12 cellular contexts compared by ENCODE assay signal in the genomic region with DNA sequence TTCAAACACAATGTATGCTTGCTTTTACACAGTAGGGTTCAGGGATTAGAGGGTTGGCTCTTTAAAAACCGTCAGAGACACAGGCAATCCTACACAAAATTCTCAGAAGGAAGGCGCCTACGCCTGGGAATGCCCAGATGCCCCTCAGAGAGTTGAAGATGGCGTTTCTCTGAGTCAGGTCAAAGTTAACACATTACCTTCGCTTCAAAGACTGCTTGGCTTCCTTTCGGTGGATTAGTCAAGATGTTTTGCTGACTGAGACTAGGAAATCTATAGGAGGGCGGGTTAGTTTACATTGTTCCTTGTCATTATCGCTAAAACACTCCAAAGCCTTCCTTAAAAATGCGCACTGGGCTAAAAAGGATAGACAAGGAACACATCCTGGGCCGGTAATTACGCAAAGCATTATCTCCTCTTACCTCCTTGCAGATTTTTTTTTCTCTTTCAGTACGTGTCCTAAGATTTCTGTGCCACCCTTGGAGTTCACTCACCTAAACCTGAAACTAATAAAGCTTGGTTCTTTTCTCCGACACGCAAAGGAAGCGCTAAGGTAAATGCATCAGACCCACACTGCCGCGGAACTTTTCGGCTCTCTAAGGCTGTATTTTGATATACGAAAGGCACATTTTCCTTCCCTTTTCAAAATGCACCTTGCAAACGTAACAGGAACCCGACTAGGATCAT. TPM values are rescaled to one million over a fixed set of nuclear protein-coding genes. Genes with fewer than 3 reads are reported as not detected.
DNase-seq lines count a peak whose midpoint lies in the region; ATAC-seq, FAIRE-seq and TF ChIP-seq lines count a peak whose summit lies in the region.
"Had no signal": no experiment of that assay in that cellular context is flagged by ENCODE, and none has a peak within 500 bp of the region (broad histone marks: within the 10 kb centered on the region; RNA-seq: fewer than 3 reads in every experiment).

No MANE protein-coding gene starts in this region.

- CTCF ChIA-PET in naive thymus-derived CD4-positive, alpha-beta T cell (lab: Charles Lee), result no interaction called here

- H3K27me3 ChIP-seq in HUES48 (ENCODE audit: control insufficient read depth, insufficient read depth, low read length) (peaks cover 39% of the 10 kb centered on the region), left lung (peaks cover 0 to 46% of the 10 kb centered on the region in 2 donors), skeletal muscle satellite cell (ENCODE audit: control insufficient read depth, insufficient read depth, low read length) (peaks cover 47% of the 10 kb centered on the region)
- peaks cover 0 to 7% of the 10 kb centered on the region in 2 donors for H3K27me3 ChIP-seq in naive thymus-derived CD4-positive, alpha-beta T cell (ENCODE audit: control insufficient read depth in 2 of 2, insufficient read depth in 2 of 2, low read length in 2 of 2)

- H3K9me3 ChIP-seq in HUES48 (ENCODE audit: control insufficient read depth, insufficient read depth, low read length), result no peaks in the 10 kb centered on the region
- no peaks in the 10 kb centered on the region for H3K9me3 ChIP-seq in left lung
- H3K9me3 ChIP-seq in skeletal muscle satellite cell (replicated peaks; ENCODE audit: low read length), result no peaks in the 10 kb centered on the region
- no peaks in the 10 kb centered on the region for H3K9me3 ChIP-seq in naive thymus-derived CD4-positive, alpha-beta T cell (ENCODE audit: control insufficient read depth in 2 of 3, low read length in 3 of 3)

- no peak for DNase-seq in coronary artery (ENCODE audit: low spot score)
- no peak for DNase-seq in left lung
- DNase-seq in GM12892 (ENCODE audit: insufficient read length), result no peak
- DNase-seq in naive thymus-derived CD4-positive, alpha-beta T cell, result no peak
- no peak for DNase-seq in activated CD4-positive, alpha-beta T cell treated with anti-CD3 and anti-CD28 coated beads for 4 hours
- no peak for DNase-seq in urothelium cell line (ENCODE audit: low spot score)

- POLR2A ChIA-PET in naive thymus-derived CD4-positive, alpha-beta T cell (lab: Charles Lee), result no interaction called here

- H3K9me3 Mint-ChIP-seq in naive thymus-derived CD4-positive, alpha-beta T cell, result peaks cover 0 to 7% (median 0%) of the 10 kb centered on the region in 11 donors
- H3K9me3 Mint-ChIP-seq: activated naive CD4-positive, alpha-beta T cell treated with anti-CD3 and anti-CD28 coated beads, Interleukin-2, amount 50 U/mL, for 24 hours had no signal

- H3K4me3 Mint-ChIP-seq in naive thymus-derived CD4-positive, alpha-beta T cell, result peak overlapping the region in 1 of 10 donors; percentile 4
- H3K4me3 Mint-ChIP-seq: activated naive CD4-positive, alpha-beta T cell treated with anti-CD3 and anti-CD28 coated beads, Interleukin-2, amount 50 U/mL, for 24 hours had no signal

- ATAC-seq in left lung, result peak; percentile 30
- no peak for ATAC-seq in naive thymus-derived CD4-positive, alpha-beta T cell

- no peaks in the 10 kb centered on the region for H3K36me3 Mint-ChIP-seq in naive thymus-derived CD4-positive, alpha-beta T cell
- H3K36me3 Mint-ChIP-seq: activated naive CD4-positive, alpha-beta T cell treated with anti-CD3 and anti-CD28 coated beads, Interleukin-2, amount 50 U/mL, for 24 hours; CD4-positive, alpha-beta memory T cell had no signal

- peak overlapping the region; percentile 59 for H3K27ac ChIP-seq in HUES48 (ENCODE audit: low read depth, low read length)
- H3K27ac ChIP-seq in coronary artery, result no peak overlapping the region
- peak overlapping the region; percentile 26 to 57 for H3K27ac ChIP-seq in left lung
- H3K27ac ChIP-seq in naive thymus-derived CD4-positive, alpha-beta T cell (ENCODE audit: low read depth, low read length), result no peak overlapping the region
- H3K27ac ChIP-seq: VCaP had no signal

- peaks cover 36 to 46% (median 42%) of the 10 kb centered on the region in 5 donors for H3K27me3 Mint-ChIP-seq in naive thymus-derived CD4-positive, alpha-beta T cell

- peak overlapping the region; percentile 48 for H3K9ac ChIP-seq in HUES48 (ENCODE audit: low read depth, low read length)
- H3K9ac ChIP-seq in skeletal muscle satellite cell (ENCODE audit: low read depth, low read length), result no peak overlapping the region

- H3K4me1 ChIP-seq in HUES48 (ENCODE audit: control insufficient read depth, insufficient read depth, low read length), result peaks cover 21% of the 10 kb centered on the region
- no peaks in the 10 kb centered on the region for H3K4me1 ChIP-seq in left lung
- no peaks in the 10 kb centered on the region for H3K4me1 ChIP-seq in skeletal muscle satellite cell (ENCODE audit: control insufficient read depth, insufficient read depth, low read length)
- H3K4me1 ChIP-seq in naive thymus-derived CD4-positive, alpha-beta T cell (ENCODE audit: control insufficient read depth in 2 of 2, insufficient read depth in 2 of 2, low read length in 2 of 2), result no peaks in the 10 kb centered on the region

- intact Hi-C loops in left lung (cut with DNase I), result no loop called here
- intact Hi-C loops in naive thymus-derived CD4-positive, alpha-beta T cell (cut with micrococcal nuclease), result no loop called here

- H3K27ac Mint-ChIP-seq in naive thymus-derived CD4-positive, alpha-beta T cell, result no peak overlapping the region
- H3K27ac Mint-ChIP-seq: activated naive CD4-positive, alpha-beta T cell treated with anti-CD3 and anti-CD28 coated beads, Interleukin-2, amount 50 U/mL, for 24 hours; CD4-positive, alpha-beta memory T cell had no signal

- TF ChIP-seq POLR2A in GM12892 (IDR thresholded peaks at IDR 0.05; ENCODE audit: low read depth, low read length), result no peak

- peak overlapping the region; percentile 88 for H3K4me3 ChIP-seq in HUES48 (ENCODE audit: low read depth, low read length)
- H3K4me3 ChIP-seq in coronary artery, result peak overlapping the region; percentile 64
- peak overlapping the region; percentile 28 to 40 for H3K4me3 ChIP-seq in left lung
- H3K4me3 ChIP-seq in skeletal muscle satellite cell (ENCODE audit: low read length), result peak overlapping the region; percentile 53
- H3K4me3 ChIP-seq in naive thymus-derived CD4-positive, alpha-beta T cell (ENCODE audit: low read length), result no peak overlapping the region

- H3K4me1 Mint-ChIP-seq in naive thymus-derived CD4-positive, alpha-beta T cell, result peaks cover 0 to 4% (median 0%) of the 10 kb centered on the region in 7 donors
- H3K4me1 Mint-ChIP-seq: activated naive CD4-positive, alpha-beta T cell treated with anti-CD3 and anti-CD28 coated beads, Interleukin-2, amount 50 U/mL, for 24 hours had no signal

- H3K36me3 ChIP-seq in HUES48 (ENCODE audit: control insufficient read depth, insufficient read depth, low read length), result no peaks in the 10 kb centered on the region
- no peaks in the 10 kb centered on the region for H3K36me3 ChIP-seq in left lung
- H3K36me3 ChIP-seq in skeletal muscle satellite cell (ENCODE audit: insufficient read depth, low read length), result no peaks in the 10 kb centered on the region
- H3K36me3 ChIP-seq in naive thymus-derived CD4-positive, alpha-beta T cell (ENCODE audit: control insufficient read depth in 2 of 3, insufficient read depth in 3 of 3, low read length in 3 of 3), result no peaks in the 10 kb centered on the region

- peak overlapping the region; percentile 72 for H3K4me2 ChIP-seq in skeletal muscle satellite cell (ENCODE audit: low read length)

- TF ChIP-seq CTCF in coronary artery (IDR thresholded peaks at IDR 0.05) (no peak), left lung (IDR thresholded peaks at IDR 0.05) (no peak)

- FAIRE-seq in GM12892 (lab: Jason Lieb, UNC) (no peak), urothelium cell line (lab: Jason Lieb, UNC) (no peak)

RNA-seq across cellular contexts. Expression of a gene that starts 0.9 kb away (rescaled TPM):
- total RNA-seq in left lung, result 10 to 100 TPM; 15.4 to 20.3 TPM
- not detected in 2 replicates for total RNA-seq in skeletal muscle satellite cell (2012; rRNA removed)
- 0.21 TPM for polyA plus RNA-seq in GM12892 (2012; ENCODE audit: missing spikeins)
- not detected for total RNA-seq in naive thymus-derived CD4-positive, alpha-beta T cell
- polyA plus RNA-seq in naive thymus-derived CD4-positive, alpha-beta T cell, result not detected
- total RNA-seq: CD4-positive, alpha-beta memory T cell had no signal
- polyA plus RNA-seq: CD4-positive, alpha-beta memory T cell had no signal

RNA-seq across cellular contexts. Expression of a gene that starts 51.6 kb away (rescaled TPM):
- total RNA-seq in left lung, result under 1 TPM in 1 of 2 donors, not detected in 1; 0.39 TPM
- total RNA-seq in skeletal muscle satellite cell (2012; rRNA removed), result not detected in 2 replicates
- polyA plus RNA-seq in GM12892 (2012; ENCODE audit: missing spikeins), result not detected
- total RNA-seq in naive thymus-derived CD4-positive, alpha-beta T cell, result not detected
- not detected for polyA plus RNA-seq in naive thymus-derived CD4-positive, alpha-beta T cell
- total RNA-seq: CD4-positive, alpha-beta memory T cell; M059J had no signal
- polyA plus RNA-seq: CD4-positive, alpha-beta memory T cell had no signal

Comparison
In these comparisons a context has a peak if more than half of its experiments do, and no peak if none do; other contexts are left out.
1. H3K27ac ChIP-seq: peak in HUES48 (single experiment) and left lung (2 of 2); none in coronary artery (0 of 2) and naive thymus-derived CD4-positive, alpha-beta T cell (single experiment).
2. RNA of a gene that starts 0.9 kb away (total RNA-seq): 15.4 to 20.3 TPM in left lung; not detected in naive thymus-derived CD4-positive, alpha-beta T cell; every median in the first group is over 10 times any median in the second.